8 cellular contexts compared by ENCODE assay signal in genomic region chr19:18282021-18282787, GRCh38. TPM values are rescaled to one million over a fixed set of nuclear protein-coding genes. Genes with fewer than 3 reads are reported as not detected.
DNase-seq lines count a peak whose midpoint lies in the region; ATAC-seq, FAIRE-seq and TF ChIP-seq lines count a peak whose summit lies in the region.

No MANE protein-coding gene starts in this region.

- H2AFZ ChIP-seq in ACC112 (ENCODE audit: low read length, unreplicated experiment) = peak overlapping the region; percentile 50
- peak overlapping the region; percentile 41 for H2AFZ ChIP-seq in GM12878 (ENCODE audit: control insufficient read depth, low read depth, low read length)

- peak; percentile 15 for TF ChIP-seq CTCF in GM10266 (IDR thresholded peaks at IDR 0.05; ENCODE audit: control insufficient read depth, insufficient read depth, low read depth, missing control alignments)
- TF ChIP-seq CTCF in GM12878 (IDR thresholded peaks at IDR 0.05 in 2 of 3, conservative IDR thresholded peaks at IDR 0.05 in 1 of 3; ENCODE audit: control insufficient read depth in 2 of 3, extremely low read depth in 1 of 3, insufficient read depth in 1 of 3, low read depth in 3 of 3, low read length in 3 of 3) = peak in 1 of 3 experiments; percentile 15; a peak in 2 of 6 replicates

- H3K27ac ChIP-seq in ACC112 (ENCODE audit: low read depth, low read length) (peak overlapping the region; percentile 100), GM12878 (ENCODE audit: control insufficient read depth, insufficient read depth) (peak overlapping the region; percentile 100)

- in situ Hi-C loops in GM12878 (cut with MboI) = no loop called here

- H3K36me3 ChIP-seq in ACC112 (ENCODE audit: insufficient read depth, low read length) = peaks cover 5% of the 10 kb centered on the region; the same call in 1 of the 2 replicates
- H3K36me3 ChIP-seq in GM12878 (ENCODE audit: control insufficient read depth in 2 of 2, insufficient read depth in 2 of 2, low read length in 1 of 2) = peaks cover 0 to 4% of the 10 kb centered on the region in 2 experiments; a peak in 2 of 4 replicates

- BruUV-seq in GM12878 (replicated peaks; lab: Mats Ljungman, UMichigan) = TSS peak; percentile 96

- RAD21 ChIA-PET in GM12878 (lab: Charles Lee; ENCODE audit: unreplicated experiment) = interaction anchor here (0.5 to 7.1 kb wide), 12 partner anchors 9 to 135 kb away, joined by 3 to 259 read pairs (median 31); partner anchors contain the start of genes LSM4, MPV17L2, PGPEP1 and RAB3A

- H3K9me3 ChIP-seq in GM12878 (replicated peaks; ENCODE audit: control insufficient read depth, insufficient read depth, low read length) = no peaks in the 10 kb centered on the region

- SMC1A ChIA-PET in GM12878 (lab: Charles Lee; ENCODE audit: uncharacterized antibody, unreplicated experiment) = interaction anchor here (1.0 to 6.3 kb wide), 8 partner anchors 10 to 135 kb away, joined by 3 to 176 read pairs (median 45); partner anchors contain the start of gene LSM4

- intact Hi-C loops in GM12878 (cut with micrococcal nuclease; ENCODE audit: unreplicated experiment) = loop anchor here (1.0 kb wide), 1 partner anchor 8 kb away; no protein-coding TSS in a partner anchor

- CTCF ChIA-PET in GM12878 (lab: Yijun Ruan, JAX) = interaction anchor here (0.6 to 14.1 kb wide), 10 partner anchors 8 to 191 kb away, joined by 3 to 516 read pairs (median 64); partner anchors contain the start of genes IQCN, LSM4 and PGPEP1

- DNase-seq in GM10266 (ENCODE audit: extremely low spot score) (no peak), NCI-H526 treated with DMSO at 0.1 percent for 48 hours (lab: John Stamatoyannopoulos, UW) (peak; percentile 70), GM12878 (ENCODE audit: low read depth, low spot score) (no peak), kidney tubule cell (ENCODE audit: low spot score) (peak; percentile 74)
- peak; percentile 61 for DNase-seq in stimulated activated naive CD8-positive, alpha-beta T cell treated with anti-CD3 and anti-CD28 coated beads, Interleukin-15, Interleukin-2, amounts not matched to agents 100 U/mL and 50 U/mL, for 24 hours

- 15% methylated on average over 12 of the region's 27 CpGs for WGBS in GM12878 (ENCODE audit: insufficient coverage, insufficient replicate concordance, low lambda C conversion rate, missing lambda C conversion rate)

- peak overlapping the region; percentile 98 for H3K4me2 ChIP-seq in GM12878 (ENCODE audit: control insufficient read depth, insufficient read depth)

- peaks cover 14% of the 10 kb centered on the region for H4K20me1 ChIP-seq in GM12878 (ENCODE audit: control insufficient read depth, insufficient read depth)

- peak overlapping the region; percentile 76 for H3K4me3 ChIP-seq in ACC112 (ENCODE audit: low read depth, low read length)
- peak overlapping the region; percentile 66 for H3K4me3 ChIP-seq in GM12878

- H3K4me1 ChIP-seq in ACC112 (ENCODE audit: control insufficient read depth, insufficient read depth, low read length, unreplicated experiment) (peaks cover 18% of the 10 kb centered on the region), GM12878 (ENCODE audit: control insufficient read depth, insufficient read depth, low read length) (peaks cover 31% of the 10 kb centered on the region)

- no peak for FAIRE-seq in GM12878 (lab: Jason Lieb, UNC)

- no peaks in the 10 kb centered on the region for H3K27me3 ChIP-seq in ACC112 (ENCODE audit: insufficient read depth, low read length)
- H3K27me3 ChIP-seq in GM12878 (replicated peaks in 1 of 2; ENCODE audit: control insufficient read depth in 2 of 2, insufficient read depth in 2 of 2, low read length in 1 of 2) = no peaks in the 10 kb centered on the region

- TF ChIP-seq POLR2A in GM12878 (IDR thresholded peaks at IDR 0.05; ENCODE audit: low read depth, low read length) = peak; percentile 21

- POLR2A ChIA-PET in GM12878 (lab: Charles Lee) = interaction anchor here (0.5 to 8.4 kb wide), 26 partner anchors 9 to 1385 kb away, joined by 3 to 206 read pairs (median 6); partner anchors contain the start of genes LRRC25, LSM4, MAST3 and PGPEP1

- H3K79me2 ChIP-seq in ACC112 (ENCODE audit: control insufficient read depth, insufficient read depth, low read length, unreplicated experiment) (peaks cover 24% of the 10 kb centered on the region), GM12878 (ENCODE audit: control insufficient read depth, insufficient read depth, low read length) (peaks cover 40% of the 10 kb centered on the region)

- TF ChIP-seq RAD21 in GM12878 (IDR thresholded peaks at IDR 0.05; ENCODE audit: insufficient read depth, low read depth, low read length) = peak; percentile 46; the same call in 1 of the 2 replicates

- TF ChIP-seq EP300 in GM12878 (IDR thresholded peaks at IDR 0.05; ENCODE audit: borderline replicate concordance in 1 of 2, control insufficient read depth in 1 of 2, low read depth in 2 of 2, low read length in 2 of 2) = no peak; a peak in 1 of 4 replicates

- peak overlapping the region; percentile 99 for H3K9ac ChIP-seq in GM12878 (ENCODE audit: control insufficient read depth, insufficient read depth, low read length)

- peak; percentile 38 for ATAC-seq in GM12878
- ATAC-seq in stimulated activated naive CD8-positive, alpha-beta T cell treated with anti-CD3 and anti-CD28 coated beads, Interleukin-15, Interleukin-2, amounts not matched to agents 100 U/mL and 50 U/mL, for 24 hours = no peak
- no peak for ATAC-seq in HG02759 (IDR thresholded peaks at IDR 0.05; ENCODE audit: unreplicated experiment)
- ATAC-seq in HG03135 (IDR thresholded peaks at IDR 0.05; ENCODE audit: unreplicated experiment) = no peak

RNA-seq across cellular contexts. Expression of gene JUND, which starts 0.8 kb away (rescaled TPM):
- 50.9 and 51.1 TPM in 2 replicates for total RNA-seq in GM12878 (2013; cell fraction: nucleolus; rRNA removed)
- total RNA-seq in GM12878 (2014; rRNA removed) = 91.3 and 116 TPM in 2 replicates
- 16.9 and 19.1 TPM in 2 replicates for total RNA-seq in GM12878 (2014; rRNA removed; fragmentation: Illumina TruSeq; extraction: Trizol)
- total RNA-seq in GM12878 (2021) = 164 and 176 TPM in 2 replicates
- polyA plus RNA-seq in GM12878 (2011; ENCODE audit: low read depth) = 5.4 TPM
- polyA plus RNA-seq in GM12878 (2011; rRNA removed) = 9.2 and 18.6 TPM in 2 replicates
- polyA plus RNA-seq in GM12878 (2011; cell fraction: cytosol; rRNA removed) = 36.2 and 90.3 TPM in 2 replicates
- 64.3 and 75.7 TPM in 2 replicates for polyA plus RNA-seq in GM12878 (2011; cell fraction: nucleus; rRNA removed)
- 68.6 and 81.1 TPM in 2 replicates for polyA plus RNA-seq in GM12878 (2012)
- polyA plus RNA-seq in GM12878 (2014; fragmentation: Illumina TruSeq; extraction: Trizol) = 20.3 and 26.8 TPM in 2 replicates
- polyA plus RNA-seq in GM12878 (2014; fragmentation: Nextera tagmentation; extraction: Ambion mirVana) = 10 to 100 TPM; 11.2 to 16.0 TPM
- polyA plus RNA-seq in GM12878 (2014; rRNA removed) = 148 and 166 TPM in 2 replicates
- polyA plus RNA-seq in GM12878 (2016; fragmentation: Nextera tagmentation; extraction: Ambion mirVana) = 1 to 10 TPM; 7.4 to 9.1 TPM
- 22.5 and 61.2 TPM in 2 replicates for polyA minus RNA-seq in GM12878 (2011; rRNA and poly(A)+ RNA removed)
- 55.2 and 60.1 TPM in 2 replicates for polyA minus RNA-seq in GM12878 (2011; cell fraction: cytosol; rRNA and poly(A)+ RNA removed)
- polyA minus RNA-seq in GM12878 (2011; cell fraction: nucleus; rRNA and poly(A)+ RNA removed) = 70.8 and 116 TPM in 2 replicates

RNA-seq across cellular contexts. Expression of gene IQCN, which starts 8.0 kb away (rescaled TPM):
- total RNA-seq in GM12878 (2013; cell fraction: nucleolus; rRNA removed) = 0.27 and 0.29 TPM in 2 replicates
- total RNA-seq in GM12878 (2014; rRNA removed) (0.23 and 0.27 TPM in 2 replicates), GM12878 (2014; rRNA removed; fragmentation: Illumina TruSeq; extraction: Trizol) (0.27 and 0.28 TPM in 2 replicates), GM12878 (2021) (0.54 and 0.64 TPM in 2 replicates)
- 0.73 TPM for polyA plus RNA-seq in GM12878 (2011; ENCODE audit: low read depth)
- polyA plus RNA-seq in GM12878 (2011; rRNA removed) (0.01 TPM in 1 of 2 replicates, not detected in the other), GM12878 (2014; fragmentation: Illumina TruSeq; extraction: Trizol) (0.08 and 0.19 TPM in 2 replicates), GM12878 (2014; fragmentation: Nextera tagmentation; extraction: Ambion mirVana) (not detected), GM12878 (2014; rRNA removed) (0.45 and 0.72 TPM in 2 replicates), GM12878 (2016; fragmentation: Nextera tagmentation; extraction: Ambion mirVana) (under 1 TPM in 1 of 2 experiments, not detected in 1; 0.07 TPM)
- under 0.01 and 0.02 TPM in 2 replicates for polyA plus RNA-seq in GM12878 (2011; cell fraction: cytosol; rRNA removed)
- polyA plus RNA-seq in GM12878 (2011; cell fraction: nucleus; rRNA removed) = 0.19 and 0.22 TPM in 2 replicates
- polyA plus RNA-seq in GM12878 (2012) = 0.67 and 0.68 TPM in 2 replicates
- polyA minus RNA-seq in GM12878 (2011; rRNA and poly(A)+ RNA removed) = 0.05 and 0.07 TPM in 2 replicates
- not detected in 2 replicates for polyA minus RNA-seq in GM12878 (2011; cell fraction: cytosol; rRNA and poly(A)+ RNA removed)
- polyA minus RNA-seq in GM12878 (2011; cell fraction: nucleus; rRNA and poly(A)+ RNA removed) = 0.12 and 0.38 TPM in 2 replicates

RNA-seq across cellular contexts. Expression of gene LSM4, which starts 40.7 kb away (rescaled TPM):
- total RNA-seq in GM12878 (2013; cell fraction: nucleolus; rRNA removed) = 19.7 and 29.3 TPM in 2 replicates
- total RNA-seq in GM12878 (2014; rRNA removed) (430 and 457 TPM in 2 replicates), GM12878 (2014; rRNA removed; fragmentation: Illumina TruSeq; extraction: Trizol) (163 and 186 TPM in 2 replicates), GM12878 (2021) (248 and 251 TPM in 2 replicates)
- polyA plus RNA-seq in GM12878 (2011; ENCODE audit: low read depth) = 28.1 TPM
- polyA plus RNA-seq in GM12878 (2011; rRNA removed) (95.6 and 140 TPM in 2 replicates), GM12878 (2014; fragmentation: Illumina TruSeq; extraction: Trizol) (59.2 and 86.6 TPM in 2 replicates), GM12878 (2014; fragmentation: Nextera tagmentation; extraction: Ambion mirVana) (10 to 100 TPM; 12.6 to 38.2 TPM), GM12878 (2014; rRNA removed) (439 and 477 TPM in 2 replicates), GM12878 (2016; fragmentation: Nextera tagmentation; extraction: Ambion mirVana) (100 to 1,000 TPM; 628 to 652 TPM)
- polyA plus RNA-seq in GM12878 (2011; cell fraction: cytosol; rRNA removed) = 186 and 318 TPM in 2 replicates
- polyA plus RNA-seq in GM12878 (2011; cell fraction: nucleus; rRNA removed) = 124 and 152 TPM in 2 replicates
- polyA plus RNA-seq in GM12878 (2012) = 117 and 128 TPM in 2 replicates
- 21.9 and 42.9 TPM in 2 replicates for polyA minus RNA-seq in GM12878 (2011; rRNA and poly(A)+ RNA removed)
- polyA minus RNA-seq in GM12878 (2011; cell fraction: cytosol; rRNA and poly(A)+ RNA removed) = 25.9 and 27.1 TPM in 2 replicates
- 19.8 and 31.0 TPM in 2 replicates for polyA minus RNA-seq in GM12878 (2011; cell fraction: nucleus; rRNA and poly(A)+ RNA removed)

RNA-seq across cellular contexts. Expression of gene PDE4C, which starts 56.0 kb away (rescaled TPM):
- 2.5 and 3.7 TPM in 2 replicates for total RNA-seq in GM12878 (2013; cell fraction: nucleolus; rRNA removed)
- total RNA-seq in GM12878 (2014; rRNA removed) (0.28 and 1.1 TPM in 2 replicates), GM12878 (2014; rRNA removed; fragmentation: Illumina TruSeq; extraction: Trizol) (0.14 and 0.40 TPM in 2 replicates), GM12878 (2021) (0.27 and 0.67 TPM in 2 replicates)
- polyA plus RNA-seq in GM12878 (2011; ENCODE audit: low read depth) = 0.26 TPM
- polyA plus RNA-seq in GM12878 (2011; rRNA removed) (0.19 and 0.43 TPM in 2 replicates), GM12878 (2014; fragmentation: Illumina TruSeq; extraction: Trizol) (0.15 TPM in 1 of 2 replicates, not detected in the other), GM12878 (2014; fragmentation: Nextera tagmentation; extraction: Ambion mirVana) (under 1 TPM; 0.08 to 0.13 TPM), GM12878 (2014; rRNA removed) (0.27 and 0.73 TPM in 2 replicates), GM12878 (2016; fragmentation: Nextera tagmentation; extraction: Ambion mirVana) (under 1 TPM; 0.13 to 0.47 TPM)
- 0.25 and 0.42 TPM in 2 replicates for polyA plus RNA-seq in GM12878 (2011; cell fraction: cytosol; rRNA removed)
- 1.5 and 2.3 TPM in 2 replicates for polyA plus RNA-seq in GM12878 (2011; cell fraction: nucleus; rRNA removed)
- polyA plus RNA-seq in GM12878 (2012) = 0.43 and 0.52 TPM in 2 replicates
- polyA minus RNA-seq in GM12878 (2011; rRNA and poly(A)+ RNA removed) = 0.41 TPM in 1 of 2 replicates, not detected in the other
- polyA minus RNA-seq in GM12878 (2011; cell fraction: cytosol; rRNA and poly(A)+ RNA removed) = not detected in 2 replicates
- 0.48 and 1.3 TPM in 2 replicates for polyA minus RNA-seq in GM12878 (2011; cell fraction: nucleus; rRNA and poly(A)+ RNA removed)

RNA-seq across cellular contexts. Expression of gene PGPEP1, which starts 58.2 kb away (rescaled TPM):
- 50.5 and 53.8 TPM in 2 replicates for total RNA-seq in GM12878 (2013; cell fraction: nucleolus; rRNA removed)
- 14.6 and 15.5 TPM in 2 replicates for total RNA-seq in GM12878 (2014; rRNA removed)
- 22.8 and 25.1 TPM in 2 replicates for total RNA-seq in GM12878 (2014; rRNA removed; fragmentation: Illumina TruSeq; extraction: Trizol)
- 37.9 and 39.4 TPM in 2 replicates for total RNA-seq in GM12878 (2021)
- polyA plus RNA-seq in GM12878 (2011; ENCODE audit: low read depth) = 15.9 TPM
- polyA plus RNA-seq in GM12878 (2011; rRNA removed) = 21.4 and 33.7 TPM in 2 replicates
- polyA plus RNA-seq in GM12878 (2011; cell fraction: cytosol; rRNA removed) = 31.7 and 40.5 TPM in 2 replicates
- 39.9 and 44.3 TPM in 2 replicates for polyA plus RNA-seq in GM12878 (2011; cell fraction: nucleus; rRNA removed)
- 21.5 and 32.3 TPM in 2 replicates for polyA plus RNA-seq in GM12878 (2012)
- polyA plus RNA-seq in GM12878 (2014; fragmentation: Illumina TruSeq; extraction: Trizol) = 11.3 and 14.4 TPM in 2 replicates
- polyA plus RNA-seq in GM12878 (2014; fragmentation: Nextera tagmentation; extraction: Ambion mirVana) = 10 to 100 TPM; 13.8 to 13.9 TPM
- 18.2 and 20.7 TPM in 2 replicates for polyA plus RNA-seq in GM12878 (2014; rRNA removed)
- 10 to 100 TPM; 15.9 to 20.5 TPM for polyA plus RNA-seq in GM12878 (2016; fragmentation: Nextera tagmentation; extraction: Ambion mirVana)
- 61.1 and 73.8 TPM in 2 replicates for polyA minus RNA-seq in GM12878 (2011; rRNA and poly(A)+ RNA removed)
- 14.3 and 17.2 TPM in 2 replicates for polyA minus RNA-seq in GM12878 (2011; cell fraction: cytosol; rRNA and poly(A)+ RNA removed)
- 14.3 and 22.0 TPM in 2 replicates for polyA minus RNA-seq in GM12878 (2011; cell fraction: nucleus; rRNA and poly(A)+ RNA removed)

Comparison
In these comparisons a context has a peak if more than half of its experiments do, and no peak if none do; other contexts are left out.
1. DNase-seq: peak in NCI-H526 treated with DMSO at 0.1 percent for 48 hours (single experiment), kidney tubule cell (single experiment) and stimulated activated naive CD8-positive, alpha-beta T cell treated with anti-CD3 and anti-CD28 coated beads, Interleukin-15, Interleukin-2, amounts not matched to agents 100 U/mL and 50 U/mL, for 24 hours (single experiment); none in GM10266 (single experiment) and GM12878 (single experiment).